16 cellular contexts compared by ENCODE assay signal in genomic region chr4:73883306-73883705, GRCh38. TPM values are rescaled to one million over a fixed set of nuclear protein-coding genes. Genes with fewer than 3 reads are reported as not detected.
DNase-seq lines count a peak whose midpoint lies in the region; ATAC-seq, FAIRE-seq and TF ChIP-seq lines count a peak whose summit lies in the region.
"Had no signal": no experiment of that assay in that cellular context is flagged by ENCODE, and none has a peak within 500 bp of the region (broad histone marks: within the 10 kb centered on the region; RNA-seq: fewer than 3 reads in every experiment).

No MANE protein-coding gene starts in this region.

- no peak for TF ChIP-seq POLR2A in H54 (IDR thresholded peaks at IDR 0.05; ENCODE audit: low read depth, low read length)

- DNase-seq in A172 (ENCODE audit: low spot score) (peak; percentile 55), H54 (ENCODE audit: insufficient read length, low spot score) (no peak), RPMI8226 (peak; percentile 6), fibroblast of pulmonary artery (ENCODE audit: low read depth) (peak; percentile 53), middle frontal gyrus (ENCODE audit: extremely low spot score, low spot score) (no peak), NCI-H2171 treated with DMSO at 0.1 percent for 48 hours (lab: John Stamatoyannopoulos, UW) (no peak), NCI-H510A (lab: John Stamatoyannopoulos, UW) (no peak)
- DNase-seq: activated T-cell treated with anti-CD3 and anti-CD28 coated beads, Interleukin-2, amount 50 U/mL, for 4 hours; COR-L47; NCI-H1105 treated with DMSO at 0.1 percent for 48 hours had no signal

- TF ChIP-seq CTCF in fibroblast of pulmonary artery (IDR thresholded peaks at IDR 0.05; ENCODE audit: low read length, missing control alignments) = no peak

- H3K4me3 ChIP-seq in fibroblast of pulmonary artery (replicated peaks; ENCODE audit: low read depth, low read length) = no peak overlapping the region
- H3K4me3 ChIP-seq: skin epidermis had no signal

- no peak for ATAC-seq in GM21390 (IDR thresholded peaks at IDR 0.05; ENCODE audit: unreplicated experiment)
- ATAC-seq: activated T-cell treated with anti-CD3 and anti-CD28 coated beads, Interleukin-2, amount 50 U/mL, for 4 hours had no signal

- FAIRE-seq in H54 (lab: Jason Lieb, UNC) = peak; percentile 90
- FAIRE-seq: A204.1, frontal cortex, HTR-8/SVneo had no signal

RNA-seq across cellular contexts. Expression of gene CXCL1, which starts 14.1 kb away (rescaled TPM):
- total RNA-seq in A172 (2014; rRNA removed; shearing (Covaris generic)) = not detected in 2 replicates
- total RNA-seq: activated T-cell treated with anti-CD3 and anti-CD28 coated beads, Interleukin-2, amount 50 U/mL, for 4 hours had no signal

RNA-seq across cellular contexts. Expression of gene PF4V1, which starts 30.2 kb away (rescaled TPM):
- not detected in 2 replicates for total RNA-seq in A172 (2014; rRNA removed; shearing (Covaris generic))
- total RNA-seq: activated T-cell treated with anti-CD3 and anti-CD28 coated beads, Interleukin-2, amount 50 U/mL, for 4 hours; lung microvascular endothelial cell had no signal

RNA-seq across cellular contexts. Expression of gene CXCL6, which starts 46.8 kb away (rescaled TPM):
- not detected in 2 replicates for total RNA-seq in A172 (2014; rRNA removed; shearing (Covaris generic))
- total RNA-seq: activated T-cell treated with anti-CD3 and anti-CD28 coated beads, Interleukin-2, amount 50 U/mL, for 4 hours had no signal

Comparison
In these comparisons a context has a peak if more than half of its experiments do, and no peak if none do; other contexts are left out.
1. DNase-seq: peak in A172 (single experiment), RPMI8226 (single experiment) and fibroblast of pulmonary artery (single experiment); none in H54 (single experiment), middle frontal gyrus (single experiment), NCI-H2171 treated with DMSO at 0.1 percent for 48 hours (single experiment) and NCI-H510A (single experiment).